Comparison of ENCODE assay signal across 13 cellular contexts in the genomic region with DNA sequence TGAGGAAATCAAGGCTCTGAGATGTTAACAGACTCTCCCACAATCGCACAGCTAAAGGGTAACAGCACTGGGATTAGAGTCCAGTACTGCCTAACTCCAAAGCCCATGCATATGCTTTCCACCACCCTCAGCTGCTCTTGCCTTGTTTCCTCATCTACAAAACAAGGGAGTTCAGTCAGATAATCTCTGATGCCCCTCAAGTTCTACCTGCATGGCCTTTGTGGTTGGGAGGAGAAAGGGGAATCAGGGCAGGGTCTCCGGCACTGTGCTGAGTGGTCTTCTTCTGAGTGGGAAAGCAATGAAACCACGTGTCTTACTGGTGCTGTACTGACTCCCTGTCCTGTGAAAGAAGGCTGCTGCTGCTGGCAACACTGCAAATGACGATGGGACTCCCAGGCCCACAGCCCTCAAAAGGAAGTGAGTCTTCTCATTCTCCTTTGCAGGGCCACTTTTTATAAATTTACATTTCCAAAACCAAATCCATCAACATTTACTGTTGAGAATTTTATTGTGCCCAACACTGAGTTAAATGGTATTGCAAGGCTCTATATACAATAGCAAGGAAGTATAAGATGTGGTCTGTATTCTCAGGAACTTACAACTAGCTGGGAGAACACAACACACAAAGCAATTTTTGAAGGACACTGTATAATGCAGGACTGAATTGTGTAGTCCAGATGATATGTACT. TPM values are rescaled to one million over a fixed set of nuclear protein-coding genes. Genes with fewer than 3 reads are reported as not detected.
DNase-seq lines count a peak whose midpoint lies in the region; ATAC-seq and TF ChIP-seq lines count a peak whose summit lies in the region.
"Had no signal": no experiment of that assay in that cellular context is flagged by ENCODE, and none has a peak within 500 bp of the region (broad histone marks: within the 10 kb centered on the region; RNA-seq: fewer than 3 reads in every experiment).

No MANE protein-coding gene starts in this region.

- 85% methylated on average over 4 of the region's 4 CpGs for whole genome bisulfite sequencing in smooth muscle cell (ENCODE audit: low lambda C conversion rate)

- H3K9me3 ChIP-seq in smooth muscle cell (replicated peaks; ENCODE audit: low read depth): no peaks in the 10 kb centered on the region
- H3K9me3 ChIP-seq: tibial nerve had no signal

- TF ChIP-seq CTCF in smooth muscle cell (IDR thresholded peaks at IDR 0.05; ENCODE audit: borderline replicate concordance, insufficient read depth, poor library complexity, severe bottlenecking): no peak

- H3K79me2 ChIP-seq in smooth muscle cell (ENCODE audit: low read depth): no peaks in the 10 kb centered on the region

- H4K20me1 ChIP-seq in smooth muscle cell (ENCODE audit: low read depth): no peaks in the 10 kb centered on the region

- peak overlapping the region; percentile 66 for H3K27ac ChIP-seq in smooth muscle cell (ENCODE audit: low read depth)
- H3K27ac ChIP-seq: coronary artery, tibial nerve had no signal

- H3K4me3 ChIP-seq in smooth muscle cell: no peak overlapping the region
- H3K4me3 ChIP-seq: coronary artery, tibial nerve had no signal

- H3K4me1 ChIP-seq in smooth muscle cell (ENCODE audit: low read depth): no peaks in the 10 kb centered on the region

- peak; percentile 21 for DNase-seq in activated CD4-positive, alpha-beta T cell treated with anti-CD3 and anti-CD28 coated beads for 48 hours
- DNase-seq in activated CD4-positive, alpha-beta T cell treated with anti-CD3 and anti-CD28 coated beads for 1 hour: no peak
- DNase-seq in smooth muscle cell (lab: John Stamatoyannopoulos, UW; ENCODE audit: unreplicated experiment): no peak
- no peak for DNase-seq in OCI-M1 (lab: John Stamatoyannopoulos, UW)
- DNase-seq in kidney tubule cell (ENCODE audit: low spot score): no peak
- DNase-seq in RKO (ENCODE audit: low spot score): no peak
- DNase-seq: 8988T, hypothalamus had no signal

- peak overlapping the region; percentile 29 for H2AFZ ChIP-seq in smooth muscle cell (ENCODE audit: low read depth)

- H3K9ac ChIP-seq in smooth muscle cell (ENCODE audit: low read depth): peak overlapping the region; percentile 15

- H3F3A ChIP-seq in smooth muscle cell (ENCODE audit: low read depth): no peaks in the 10 kb centered on the region

- no peaks in the 10 kb centered on the region for H3K36me3 ChIP-seq in smooth muscle cell (ENCODE audit: low read depth)
- H3K36me3 ChIP-seq: tibial nerve had no signal

- ATAC-seq in GM21723 (IDR thresholded peaks at IDR 0.05; ENCODE audit: unreplicated experiment): peak; percentile 45
- peak; percentile 3 for ATAC-seq in HG03469 (IDR thresholded peaks at IDR 0.05; ENCODE audit: unreplicated experiment)
- ATAC-seq: SK-N-SH treated with all-trans-retinoic acid at 6 μM for 48 hours had no signal

- no peaks in the 10 kb centered on the region for H3K27me3 ChIP-seq in smooth muscle cell (ENCODE audit: low read depth)
- H3K27me3 ChIP-seq: tibial nerve had no signal

- H3K4me2 ChIP-seq in smooth muscle cell: no peak overlapping the region

RNA-seq across cellular contexts. Expression of gene DUSP16, which starts 19.7 kb away (rescaled TPM):
- 10.8 and 13.0 TPM in 2 replicates for total RNA-seq in smooth muscle cell
- polyA plus RNA-seq in smooth muscle cell: 1.2 and 2.0 TPM in 2 replicates

RNA-seq across cellular contexts. Expression of gene CREBL2, which starts 29.3 kb away (rescaled TPM):
- total RNA-seq in smooth muscle cell: 6.6 and 8.2 TPM in 2 replicates
- 4.2 and 5.3 TPM in 2 replicates for polyA plus RNA-seq in smooth muscle cell
